In the genomic region with DNA sequence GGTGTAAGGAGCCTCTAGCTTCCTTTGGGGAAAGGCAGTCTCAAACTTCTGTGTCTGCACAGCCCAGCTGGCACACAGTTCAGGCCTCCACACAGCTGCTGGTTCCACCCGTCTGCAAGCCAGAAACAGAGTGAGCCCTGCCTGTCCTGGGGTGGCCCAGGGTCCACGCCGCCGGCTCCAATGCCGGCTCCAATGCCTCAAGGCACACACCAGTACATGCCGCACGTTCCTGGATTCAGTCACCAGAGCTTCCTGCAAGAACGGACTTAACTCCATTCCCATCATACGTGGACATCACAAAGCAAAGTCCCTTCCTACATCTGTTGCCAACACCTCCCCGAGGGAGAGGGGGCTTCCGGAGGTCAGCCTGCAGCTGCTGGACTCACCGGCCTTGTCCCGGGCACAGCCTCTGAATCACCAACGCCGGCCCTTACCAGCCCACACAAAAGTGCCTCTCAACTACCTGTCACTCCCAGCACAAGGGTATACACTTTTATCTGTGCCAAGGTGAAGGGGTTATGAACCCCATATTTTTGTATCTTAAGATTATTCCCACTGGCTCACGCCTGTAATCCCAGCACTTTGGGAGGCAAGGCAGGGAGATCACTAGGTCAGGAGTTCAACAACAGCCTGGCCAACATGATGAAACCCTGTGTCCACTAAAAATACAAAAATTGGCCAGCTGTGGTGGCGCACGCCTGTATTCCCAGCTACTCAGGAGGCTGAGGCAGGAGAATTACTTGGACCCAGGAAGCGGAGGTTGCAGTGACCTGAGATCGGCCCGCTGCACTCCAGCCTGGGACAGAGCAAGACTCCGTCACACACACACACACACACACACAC, we compare ENCODE assay signal across 9 cellular contexts. TPM values are rescaled to one million over a fixed set of nuclear protein-coding genes. Genes with fewer than 3 reads are reported as not detected.
A peak's percentile ranks its signal among the peaks of the same experiment; 100 is the strongest.
DNase-seq lines count a peak whose midpoint lies in the region; ATAC-seq, FAIRE-seq and TF ChIP-seq lines count a peak whose summit lies in the region.
"Had no signal": no experiment of that assay in that cellular context is flagged by ENCODE, and none has a peak within 500 bp of the region (broad histone marks: within the 10 kb centered on the region; RNA-seq: fewer than 3 reads in every experiment).

No MANE protein-coding gene starts in this region.

- TF ChIP-seq CTCF in AG10803 (conservative IDR thresholded peaks at IDR 0.05; ENCODE audit: low read length) (no peak), astrocyte (IDR thresholded peaks at IDR 0.05; ENCODE audit: insufficient read depth, low read depth, low read length) (no peak), ovary (IDR thresholded peaks at IDR 0.05) (no peak)

- FAIRE-seq in astrocyte (lab: Jason Lieb, UNC): no peak

- peaks cover 47% of the 10 kb centered on the region for H3K4me1 Mint-ChIP-seq in astrocyte (ENCODE audit: low read depth, unreplicated experiment)

- peaks cover 12% of the 10 kb centered on the region for H3K36me3 Mint-ChIP-seq in astrocyte (ENCODE audit: low read depth, unreplicated experiment)
- peaks cover 6 to 13% of the 10 kb centered on the region in 2 donors for H3K36me3 Mint-ChIP-seq in activated naive CD4-positive, alpha-beta T cell treated with anti-CD3 and anti-CD28 coated beads, Interleukin-2, amount 50 U/mL, for 72 hours

- no peak for ATAC-seq in GM21717 (IDR thresholded peaks at IDR 0.05; ENCODE audit: unreplicated experiment)
- no peak for ATAC-seq in HG02884 (IDR thresholded peaks at IDR 0.05; ENCODE audit: unreplicated experiment)
- ATAC-seq in activated naive CD4-positive, alpha-beta T cell treated with anti-CD3 and anti-CD28 coated beads, Interleukin-2, amount 50 U/mL, for 72 hours: no peak

- H3K27ac ChIP-seq in astrocyte (ENCODE audit: low read depth, low read length) (peak overlapping the region; percentile 43), ovary (peak overlapping the region in 1 of 2 donors; percentile 51)

- TF ChIP-seq EP300 in ovary (IDR thresholded peaks at IDR 0.05): no peak

- H3K4me2 ChIP-seq in astrocyte (ENCODE audit: low read length): peak overlapping the region; percentile 86

- peaks cover 41% of the 10 kb centered on the region for H3K4me1 ChIP-seq in astrocyte (ENCODE audit: insufficient read depth, low read length)
- H3K4me1 ChIP-seq in ovary (ENCODE audit: insufficient read depth): peaks cover 32% of the 10 kb centered on the region

- H3K27me3 Mint-ChIP-seq in astrocyte (ENCODE audit: low read depth, unreplicated experiment): no peaks in the 10 kb centered on the region
- H3K27me3 Mint-ChIP-seq: activated B cell treated with CpG ODN at 0.5 μM for 24 hours had no signal

- DNase-seq in AG10803 (ENCODE audit: low read depth) (peak; percentile 72), astrocyte (ENCODE audit: low read depth) (peak; percentile 82), glomerular endothelial cell (ENCODE audit: extremely low read depth, low read depth, low spot score) (peak; percentile 96), ovary (peak in 4 of 5 donors; percentile 17 to 58 (median 40)), COR-L47 (lab: John Stamatoyannopoulos, UW) (no peak)
- no peak for DNase-seq in activated naive CD4-positive, alpha-beta T cell treated with anti-CD3 and anti-CD28 coated beads, Interleukin-2, amount 50 U/mL, for 72 hours (ENCODE audit: low spot score in 2 of 2)
- DNase-seq: activated B cell treated with CpG ODN at 0.5 μM for 24 hours had no signal

- H3K27me3 ChIP-seq in astrocyte (ENCODE audit: insufficient read depth, low read length) (no peaks in the 10 kb centered on the region), ovary (no peaks in the 10 kb centered on the region)

- H3K36me3 ChIP-seq in astrocyte (ENCODE audit: insufficient read depth, low read length) (peaks cover 3% of the 10 kb centered on the region), ovary (no peaks in the 10 kb centered on the region)

- 38 to 43% (median 41%) methylated on average over 22 of the region's 22 CpGs for WGBS in ovary, 3 donors

- H3K9me3 Mint-ChIP-seq in astrocyte (ENCODE audit: unreplicated experiment): peaks cover 2% of the 10 kb centered on the region
- no peaks in the 10 kb centered on the region for H3K9me3 Mint-ChIP-seq in activated naive CD4-positive, alpha-beta T cell treated with anti-CD3 and anti-CD28 coated beads, Interleukin-2, amount 50 U/mL, for 72 hours
- H3K9me3 Mint-ChIP-seq: activated B cell treated with CpG ODN at 0.5 μM for 24 hours had no signal

- no peaks in the 10 kb centered on the region for H3K9me3 ChIP-seq in astrocyte (ENCODE audit: insufficient read depth, low read depth, low read length)
- no peaks in the 10 kb centered on the region for H3K9me3 ChIP-seq in ovary

- peaks cover 98% of the 10 kb centered on the region for H3K79me2 ChIP-seq in astrocyte (ENCODE audit: insufficient read depth, low read length)

- H3K9ac ChIP-seq in astrocyte (ENCODE audit: low read length): peak overlapping the region; percentile 66

- intact Hi-C loops in ovary (cut with DNase I): loop anchor here in 3 of 4 donors (5.0 to 10.0 kb wide), 3 partner anchors 35 to 127 kb away; no protein-coding TSS in a partner anchor

- no peak overlapping the region for H3K4me3 Mint-ChIP-seq in astrocyte (ENCODE audit: unreplicated experiment)
- H3K4me3 Mint-ChIP-seq: activated B cell treated with CpG ODN at 0.5 μM for 24 hours had no signal

- peaks cover 92% of the 10 kb centered on the region for H4K20me1 ChIP-seq in astrocyte (ENCODE audit: insufficient read depth, low read length)

- H3K27ac Mint-ChIP-seq in astrocyte (ENCODE audit: unreplicated experiment): no peak overlapping the region
- no peak overlapping the region for H3K27ac Mint-ChIP-seq in activated naive CD4-positive, alpha-beta T cell treated with anti-CD3 and anti-CD28 coated beads, Interleukin-2, amount 50 U/mL, for 72 hours
- H3K27ac Mint-ChIP-seq: activated B cell treated with CpG ODN at 0.5 μM for 24 hours had no signal

- H3K4me3 ChIP-seq in AG10803 (ENCODE audit: low read length) (no peak overlapping the region; the same call in 1 of the 2 replicates), astrocyte (ENCODE audit: insufficient read depth, low read depth, low read length) (peak overlapping the region; percentile 15), ovary (no peak overlapping the region)

- TF ChIP-seq POLR2A in ovary (IDR thresholded peaks at IDR 0.05): no peak

- H2AFZ ChIP-seq in astrocyte (ENCODE audit: low read depth, low read length): no peak overlapping the region

RNA-seq across cellular contexts. Expression of gene SH3GL1, which starts 8.4 kb away (rescaled TPM):
- 101 and 102 TPM in 2 replicates for total RNA-seq in astrocyte
- 122 and 143 TPM in 2 replicates for total RNA-seq in glomerular endothelial cell
- total RNA-seq in ovary: 10 to 100 TPM; 20.5 to 88.6 (median 68.3) TPM
- 10 to 100 TPM in 1 of 2 donors, 1 to 10 TPM in 1; 6.9 to 57.5 TPM for polyA plus RNA-seq in ovary
- total RNA-seq in activated naive CD4-positive, alpha-beta T cell treated with anti-CD3 and anti-CD28 coated beads, Interleukin-2, amount 50 U/mL, for 72 hours: 10 to 100 TPM; 40.9 to 53.4 TPM

RNA-seq across cellular contexts. Expression of gene CHAF1A, which starts 10.5 kb away (rescaled TPM):
- total RNA-seq in astrocyte (7.2 and 8.5 TPM in 2 replicates), glomerular endothelial cell (8.0 and 12.5 TPM in 2 replicates), ovary (10 to 100 TPM in 1 of 7 donors, 1 to 10 TPM in 6; 4.7 to 10.4 (median 7.5) TPM)
- polyA plus RNA-seq in ovary: 1 to 10 TPM; 7.3 to 8.6 TPM
- total RNA-seq in activated naive CD4-positive, alpha-beta T cell treated with anti-CD3 and anti-CD28 coated beads, Interleukin-2, amount 50 U/mL, for 72 hours: 10 to 100 TPM; 67.1 to 93.6 TPM

RNA-seq across cellular contexts. Expression of gene MPND, which starts 48.6 kb away (rescaled TPM):
- total RNA-seq in astrocyte (10.3 and 14.7 TPM in 2 replicates), glomerular endothelial cell (4.5 and 8.9 TPM in 2 replicates), ovary (10 to 100 TPM in 5 of 7 donors, 1 to 10 TPM in 2; 5.2 to 31.1 (median 20.3) TPM)
- polyA plus RNA-seq in ovary: 10 to 100 TPM in 1 of 2 donors, 1 to 10 TPM in 1; 2.4 to 14.5 TPM
- 10 to 100 TPM; 18.4 to 22.0 TPM for total RNA-seq in activated naive CD4-positive, alpha-beta T cell treated with anti-CD3 and anti-CD28 coated beads, Interleukin-2, amount 50 U/mL, for 72 hours

RNA-seq across cellular contexts. Expression of gene STAP2, which starts 53.3 kb away (rescaled TPM):
- 1.8 and 5.3 TPM in 2 replicates for total RNA-seq in astrocyte
- total RNA-seq in glomerular endothelial cell: 28.8 and 29.3 TPM in 2 replicates
- total RNA-seq in ovary: 10 to 100 TPM; 10.3 to 32.5 (median 17.5) TPM
- polyA plus RNA-seq in ovary: 10 to 100 TPM in 1 of 2 donors, 1 to 10 TPM in 1; 9.7 to 18.8 TPM
- total RNA-seq in activated naive CD4-positive, alpha-beta T cell treated with anti-CD3 and anti-CD28 coated beads, Interleukin-2, amount 50 U/mL, for 72 hours: 10 to 100 TPM; 17.4 to 22.3 TPM

Comparison
In these comparisons a context has a peak if more than half of its experiments do, and no peak if none do; other contexts are left out.
1. DNase-seq: peak in AG10803 (single experiment), astrocyte (single experiment), glomerular endothelial cell (single experiment) and ovary (4 of 5); none in activated naive CD4-positive, alpha-beta T cell treated with anti-CD3 and anti-CD28 coated beads, Interleukin-2, amount 50 U/mL, for 72 hours (0 of 2) and COR-L47 (single experiment).